In genomic region chrX:1357993-1358392, GRCh38 we compare ENCODE assay signal across 30 cellular contexts. TPM values are rescaled to one million over a fixed set of nuclear protein-coding genes. Genes with fewer than 3 reads are reported as not detected.
A peak's percentile ranks its signal among the peaks of the same experiment; 100 is the strongest.
DNase-seq lines count a peak whose midpoint lies in the region; ATAC-seq, FAIRE-seq and TF ChIP-seq lines count a peak whose summit lies in the region.
"Had no signal": no experiment of that assay in that cellular context is flagged by ENCODE, and none has a peak within 500 bp of the region (broad histone marks: within the 10 kb centered on the region; RNA-seq: fewer than 3 reads in every experiment).

No MANE protein-coding gene starts in this region.

- H4K20me1 ChIP-seq in HepG2 (ENCODE audit: insufficient read depth, low read length) (no peaks in the 10 kb centered on the region), osteoblast (ENCODE audit: insufficient read depth, low read length) (no peaks in the 10 kb centered on the region)
- H4K20me1 ChIP-seq: BLaER1 had no signal

- no peak for TF ChIP-seq RAD21 in HepG2 (CRISPR knock-in tag; IDR thresholded peaks at IDR 0.05)

- no peak for ATAC-seq in HepG2
- no peak for ATAC-seq in right lobe of liver
- ATAC-seq in GM19324 (IDR thresholded peaks at IDR 0.05; ENCODE audit: low FRiP score, unreplicated experiment): no peak
- ATAC-seq: GM12878 had no signal

- intact Hi-C loops in HepG2 (cut with micrococcal nuclease; ENCODE audit: unreplicated experiment) (no loop called here), right lobe of liver (cut with DNase I) (no loop called here), kidney (cut with DNase I) (no loop called here), posterior vena cava (cut with DNase I) (no loop called here)

- H3K9me3 ChIP-seq in HepG2 (ENCODE audit: low read length) (peaks cover 5% of the 10 kb centered on the region; the same call in 1 of the 2 replicates), right lobe of liver (no peaks in the 10 kb centered on the region), kidney (ENCODE audit: control insufficient read depth in 1 of 2, low read length in 2 of 2) (peaks cover 0 to 3% of the 10 kb centered on the region in 2 donors), osteoblast (ENCODE audit: low read depth, low read length) (no peaks in the 10 kb centered on the region)
- H3K9me3 ChIP-seq: BE2C had no signal

- in situ Hi-C loops in HepG2 (cut with HindIII; ENCODE audit: extremely low pct_ligation_motif_present, low pct_unique_long_range_greater_than_20kb): no loop called here
- in situ Hi-C loops in brain microvascular endothelial cell (cut with HindIII; ENCODE audit: low pct_ligation_motif_present, low sequenced_read_pairs): no loop called here

- TF ChIP-seq EP300 in HepG2 (IDR thresholded peaks at IDR 0.05; ENCODE audit: low read depth in 2 of 2, low read length in 2 of 2) (no peak), HepG2 (CRISPR knock-in tag; IDR thresholded peaks at IDR 0.05; ENCODE audit: borderline replicate concordance) (no peak)

- H3K79me2 ChIP-seq in HepG2 (ENCODE audit: insufficient read depth, low read length): no peaks in the 10 kb centered on the region
- H3K79me2 ChIP-seq in osteoblast (ENCODE audit: insufficient read depth, low read length): no peaks in the 10 kb centered on the region

- H3K27ac ChIP-seq in HepG2 (ENCODE audit: extremely low read length, insufficient read depth, low read length): no peak overlapping the region
- H3K27ac ChIP-seq in right lobe of liver: no peak overlapping the region
- H3K27ac ChIP-seq in kidney (ENCODE audit: low read depth in 2 of 2, low read length in 2 of 2): no peak overlapping the region
- H3K27ac ChIP-seq in brain microvascular endothelial cell: no peak overlapping the region
- H3K27ac ChIP-seq in osteoblast (ENCODE audit: low read depth, low read length): no peak overlapping the region
- H3K27ac ChIP-seq: 22Rv1, BLaER1 had no signal

- H2AFZ ChIP-seq in HepG2 (ENCODE audit: low read length) (no peak overlapping the region), osteoblast (ENCODE audit: low read length) (no peak overlapping the region)

- TF ChIP-seq POLR2A in HepG2 (IDR thresholded peaks at IDR 0.05; ENCODE audit: insufficient read depth in 1 of 2, low read depth in 2 of 2, low read length in 2 of 2) (no peak), right lobe of liver (IDR thresholded peaks at IDR 0.05) (no peak)

- DNase-seq in HepG2 (ENCODE audit: low spot score) (no peak), right lobe of liver (no peak), kidney (peak; percentile 29), posterior vena cava (ENCODE audit: low spot score) (peak; percentile 29), brain microvascular endothelial cell (no peak), osteoblast (ENCODE audit: insufficient read length, low spot score, missing footprints) (no peak)
- DNase-seq: ACHN; BE2C; C1 segment of cervical spinal cord; CD4-positive, alpha-beta memory T cell; CD4-positive, CD25-positive, alpha-beta regulatory T cell; CD8-positive, alpha-beta memory T cell; COR-L47; DMS 273 treated with DMSO at 0.1 percent for 48 hours; DMS153; DMS53; DMS79; DND-41; EL; GDM1 had no signal

- H3K27me3 ChIP-seq in HepG2 (ENCODE audit: control insufficient read depth in 1 of 2, insufficient read depth in 2 of 2, low read length in 2 of 2): no peaks in the 10 kb centered on the region
- H3K27me3 ChIP-seq in right lobe of liver: no peaks in the 10 kb centered on the region
- no peaks in the 10 kb centered on the region for H3K27me3 ChIP-seq in brain microvascular endothelial cell (replicated peaks)
- no peaks in the 10 kb centered on the region for H3K27me3 ChIP-seq in osteoblast (ENCODE audit: insufficient read depth, low read length)
- H3K27me3 ChIP-seq: BE2C, BLaER1 had no signal

- BruUV-seq in HepG2 (replicated peaks; lab: Mats Ljungman, UMichigan): no TSS peak

- H3K4me2 ChIP-seq in HepG2 (ENCODE audit: low read depth, low read length) (no peak overlapping the region), osteoblast (ENCODE audit: insufficient read depth, low read length) (no peak overlapping the region)
- H3K4me2 ChIP-seq: BLaER1 had no signal

- no peak for TF ChIP-seq CTCF in HepG2 (CRISPR knock-in tag; IDR thresholded peaks at IDR 0.05)
- TF ChIP-seq CTCF in right lobe of liver (IDR thresholded peaks at IDR 0.05): no peak
- no peak for TF ChIP-seq CTCF in kidney (IDR thresholded peaks at IDR 0.05; ENCODE audit: borderline replicate concordance, extremely low read depth, insufficient read depth)
- TF ChIP-seq CTCF in brain microvascular endothelial cell (IDR thresholded peaks at IDR 0.05; ENCODE audit: low read depth, low read length, missing control alignments): no peak
- TF ChIP-seq CTCF in osteoblast (IDR thresholded peaks at IDR 0.05; ENCODE audit: extremely low read depth, low read depth, low read length): no peak

- H3K36me3 ChIP-seq in HepG2 (replicated peaks in 1 of 2; ENCODE audit: control insufficient read depth in 1 of 2, insufficient read depth in 2 of 2, low read length in 2 of 2) (no peaks in the 10 kb centered on the region), right lobe of liver (no peaks in the 10 kb centered on the region), kidney (ENCODE audit: control insufficient read depth in 1 of 2, insufficient read depth in 2 of 2, low read length in 2 of 2) (no peaks in the 10 kb centered on the region), brain microvascular endothelial cell (replicated peaks) (no peaks in the 10 kb centered on the region), osteoblast (ENCODE audit: insufficient read depth, low read length) (no peaks in the 10 kb centered on the region)
- H3K36me3 ChIP-seq: BE2C had no signal

- H3K9ac ChIP-seq in HepG2 (ENCODE audit: insufficient read depth, low read depth, low read length) (no peak overlapping the region), kidney (ENCODE audit: low read length in 2 of 2) (no peak overlapping the region)
- H3K9ac ChIP-seq: BLaER1 had no signal

- H3K4me1 ChIP-seq in HepG2 (ENCODE audit: insufficient read depth, low read length): no peaks in the 10 kb centered on the region
- no peaks in the 10 kb centered on the region for H3K4me1 ChIP-seq in right lobe of liver
- no peaks in the 10 kb centered on the region for H3K4me1 ChIP-seq in kidney (ENCODE audit: control insufficient read depth in 1 of 2, insufficient read depth in 1 of 2, low read depth in 1 of 2, low read length in 2 of 2)
- H3K4me1 ChIP-seq in osteoblast (ENCODE audit: insufficient read depth, low read length): no peaks in the 10 kb centered on the region
- H3K4me1 ChIP-seq: BE2C had no signal

- 91% methylated on average over 8 of the region's 10 CpGs for WGBS in HepG2 (ENCODE audit: low lambda C conversion rate)
- WGBS in right lobe of liver (ENCODE audit: insufficient coverage, low coverage, low lambda C conversion rate, missing lambda C conversion rate): 98% methylated on average over 6 of the region's 10 CpGs

- CTCF ChIA-PET in HepG2 (lab: Yijun Ruan, JAX; ENCODE audit: low intra/inter-chr PET ratio, low total read pairs): no interaction called here

- H3K4me3 ChIP-seq in HepG2 (replicated peaks in 1 of 3; ENCODE audit: insufficient read depth in 1 of 3, low read depth in 2 of 3, low read length in 3 of 3) (no peak overlapping the region), right lobe of liver (no peak overlapping the region), kidney (ENCODE audit: low read length in 2 of 2) (no peak overlapping the region), brain microvascular endothelial cell (ENCODE audit: low read depth, low read length) (no peak overlapping the region), osteoblast (ENCODE audit: insufficient read depth, low read length) (no peak overlapping the region)
- H3K4me3 ChIP-seq: BLaER1, GM12878 had no signal

- POLR2A ChIA-PET in HepG2 (lab: Yijun Ruan, JAX): no interaction called here

- FAIRE-seq in HepG2 (lab: Jason Lieb, UNC) (no peak), kidney (lab: Jason Lieb, UNC) (no peak)
- FAIRE-seq: GM12878, GM12892, GM18507 had no signal

RNA-seq across cellular contexts. Expression of gene IL3RA, which starts 21.4 kb away (rescaled TPM):
- total RNA-seq in HepG2 (2016; rRNA removed; fragmentation: Illumina TruSeq; extraction: Trizol): not detected in 2 replicates
- not detected in 2 replicates for total RNA-seq in HepG2 (2016; cell fraction: cytosol; rRNA removed; fragmentation: Illumina TruSeq; extraction: Trizol; ENCODE audit: low read depth)
- not detected in 2 replicates for total RNA-seq in HepG2 (2016; cell fraction: insoluble cytoplasmic fraction; rRNA removed; fragmentation: Illumina TruSeq; extraction: Trizol)
- not detected in 2 replicates for total RNA-seq in HepG2 (2016; cell fraction: membrane; rRNA removed; fragmentation: Illumina TruSeq; extraction: Trizol)
- not detected in 2 replicates for total RNA-seq in HepG2 (2016; cell fraction: nucleus; rRNA removed; fragmentation: Illumina TruSeq; extraction: Trizol)
- not detected in 2 replicates for polyA plus RNA-seq in HepG2 (2011; rRNA removed)
- polyA plus RNA-seq in HepG2 (2011; cell fraction: cytosol; rRNA removed): not detected in 2 replicates
- not detected in 2 replicates for polyA plus RNA-seq in HepG2 (2011; cell fraction: nucleus; rRNA removed)
- polyA plus RNA-seq in HepG2 (2012): 0.11 and 0.40 TPM in 2 replicates
- not detected in 2 replicates for polyA plus RNA-seq in HepG2 (2016; cell fraction: cytosol; fragmentation: Illumina TruSeq; extraction: Trizol; ENCODE audit: low read depth)
- not detected in 2 replicates for polyA plus RNA-seq in HepG2 (2016; cell fraction: insoluble cytoplasmic fraction; fragmentation: Illumina TruSeq; extraction: Trizol; ENCODE audit: low read depth)
- not detected in 2 replicates for polyA plus RNA-seq in HepG2 (2016; cell fraction: membrane; fragmentation: Illumina TruSeq; extraction: Trizol; ENCODE audit: low read depth)
- not detected in 2 replicates for polyA plus RNA-seq in HepG2 (2016; cell fraction: nucleus; fragmentation: Illumina TruSeq; extraction: Trizol; ENCODE audit: insufficient read depth, low read depth)
- polyA minus RNA-seq in HepG2 (2011; rRNA and poly(A)+ RNA removed; ENCODE audit: low replicate concordance): 0.52 TPM in 1 of 2 replicates, not detected in the other
- not detected in 2 replicates for polyA minus RNA-seq in HepG2 (2011; cell fraction: cytosol; rRNA and poly(A)+ RNA removed)
- not detected in 2 replicates for polyA minus RNA-seq in HepG2 (2011; cell fraction: nucleus; rRNA and poly(A)+ RNA removed)
- total RNA-seq in right lobe of liver: 1 to 10 TPM in 1 of 6 experiments, under 1 TPM in 5; 0.42 to 1.7 (median 0.69) TPM
- 4.6 TPM for total RNA-seq in kidney
- polyA plus RNA-seq in kidney (ENCODE audit: insufficient read depth, low read depth, low replicate concordance): 10.2 TPM
- 1 to 10 TPM; 5.4 to 5.6 TPM for total RNA-seq in posterior vena cava
- total RNA-seq in osteoblast: 0.72 and 0.88 TPM in 2 replicates
- total RNA-seq: A172, Daoy, G401 had no signal
- polyA plus RNA-seq: AG04450; CD8-positive, alpha-beta memory T cell had no signal

RNA-seq across cellular contexts. Expression of gene SLC25A6, which starts 33.9 kb away (rescaled TPM):
- 138 and 149 TPM in 2 replicates for total RNA-seq in HepG2 (2016; rRNA removed; fragmentation: Illumina TruSeq; extraction: Trizol)
- 172 and 192 TPM in 2 replicates for total RNA-seq in HepG2 (2016; cell fraction: cytosol; rRNA removed; fragmentation: Illumina TruSeq; extraction: Trizol; ENCODE audit: low read depth)
- total RNA-seq in HepG2 (2016; cell fraction: insoluble cytoplasmic fraction; rRNA removed; fragmentation: Illumina TruSeq; extraction: Trizol): 133 and 147 TPM in 2 replicates
- 398 and 417 TPM in 2 replicates for total RNA-seq in HepG2 (2016; cell fraction: membrane; rRNA removed; fragmentation: Illumina TruSeq; extraction: Trizol)
- 70.1 and 77.0 TPM in 2 replicates for total RNA-seq in HepG2 (2016; cell fraction: nucleus; rRNA removed; fragmentation: Illumina TruSeq; extraction: Trizol)
- polyA plus RNA-seq in HepG2 (2011; rRNA removed): 581 and 646 TPM in 2 replicates
- 843 and 1,123 TPM in 2 replicates for polyA plus RNA-seq in HepG2 (2011; cell fraction: cytosol; rRNA removed)
- polyA plus RNA-seq in HepG2 (2011; cell fraction: nucleus; rRNA removed): 370 and 374 TPM in 2 replicates
- polyA plus RNA-seq in HepG2 (2012): 420 and 577 TPM in 2 replicates
- polyA plus RNA-seq in HepG2 (2016; cell fraction: cytosol; fragmentation: Illumina TruSeq; extraction: Trizol; ENCODE audit: low read depth): 585 and 646 TPM in 2 replicates
- polyA plus RNA-seq in HepG2 (2016; cell fraction: insoluble cytoplasmic fraction; fragmentation: Illumina TruSeq; extraction: Trizol; ENCODE audit: low read depth): 347 and 418 TPM in 2 replicates
- 997 and 1,138 TPM in 2 replicates for polyA plus RNA-seq in HepG2 (2016; cell fraction: membrane; fragmentation: Illumina TruSeq; extraction: Trizol; ENCODE audit: low read depth)
- 257 and 286 TPM in 2 replicates for polyA plus RNA-seq in HepG2 (2016; cell fraction: nucleus; fragmentation: Illumina TruSeq; extraction: Trizol; ENCODE audit: insufficient read depth, low read depth)
- polyA minus RNA-seq in HepG2 (2011; rRNA and poly(A)+ RNA removed; ENCODE audit: low replicate concordance): 353 and 783 TPM in 2 replicates
- 413 and 414 TPM in 2 replicates for polyA minus RNA-seq in HepG2 (2011; cell fraction: cytosol; rRNA and poly(A)+ RNA removed)
- 151 and 162 TPM in 2 replicates for polyA minus RNA-seq in HepG2 (2011; cell fraction: nucleus; rRNA and poly(A)+ RNA removed)
- total RNA-seq in right lobe of liver: 10 to 100 TPM; 44.3 to 87.8 (median 57.0) TPM
- total RNA-seq in kidney: 357 TPM
- polyA plus RNA-seq in kidney (ENCODE audit: insufficient read depth, low read depth, low replicate concordance): 654 TPM
- total RNA-seq in posterior vena cava: 100 to 1,000 TPM; 204 to 218 TPM
- 182 and 203 TPM in 2 replicates for total RNA-seq in osteoblast

Comparison
In these comparisons a context has a peak if more than half of its experiments do, and no peak if none do; other contexts are left out.
1. DNase-seq: peak in kidney (single experiment) and posterior vena cava (single experiment); none in HepG2 (single experiment), right lobe of liver (0 of 3), brain microvascular endothelial cell (single experiment) and osteoblast (single experiment).